In genomic region chr13:74667656-74668055, GRCh38 we compare ENCODE assay signal across 39 cellular contexts.
"Had no signal": no experiment of that assay in that cellular context is flagged by ENCODE, and none has a peak within 500 bp of the region (broad histone marks: within the 10 kb centered on the region; RNA-seq: fewer than 3 reads in every experiment).

No MANE protein-coding gene starts in this region.

- H3K4me3 Mint-ChIP-seq: activated B cell treated with CpG ODN at 0.5 μM for 24 hours; activated CD4-positive, alpha-beta memory T cell treated with anti-CD3 and anti-CD28 coated beads for 36 hours; activated CD4-positive, alpha-beta T cell treated with anti-CD3 and anti-CD28 coated beads, Interleukin-2, amount 10 ng/mL, durations not matched to agents 24 days and 14 days; activated CD8-positive, alpha-beta T cell treated with anti-CD3 and anti-CD28 coated beads for 36 hours; activated naive CD4-positive, alpha-beta T cell treated with anti-CD3 and anti-CD28 coated beads for 36 hours; activated naive CD8-positive, alpha-beta T cell treated with anti-CD3 and anti-CD28 coated beads for 36 hours; activated T-cell treated with anti-CD3 and anti-CD28 coated beads, Interleukin-2, amount 50 U/mL, for 4 hours; activated T-cell treated with anti-CD3 and anti-CD28 coated beads, Interleukin-2, amount 50 U/mL, for 72 hours; activated T-helper 1 cell treated with anti-CD3 and anti-CD28 coated beads, Interleukin-12 subunit alpha, Interleukin-12 subunit beta, Interleukin-2, Interleukin-4 antibody, amounts not matched to agents 30 ng/mL and 10 ng/mL and 1 ng/mL, durations not matched to agents 14 hours and 24 hours and 36 hours; activated T-helper 17 cell treated with anti-CD3 and anti-CD28 coated beads, Interleukin-2, amount 50 U/mL, for 72 hours; central memory CD8-positive, alpha-beta T cell; T-helper 1 cell treated with Interleukin-12 subunit alpha and Interleukin-12 subunit beta and Interleukin-4 antibody, amounts not matched to agents 30 μg/mL and 1 μg/mL, for 36 hours; T-helper 2 cell treated with Interferon-gamma antibody and Interleukin-4, amounts not matched to agents 5 μg/mL and 100 μg/mL, for 36 hours had no signal

- H3K27me3 Mint-ChIP-seq: activated B cell treated with CpG ODN at 0.5 μM for 24 hours; activated CD4-positive, alpha-beta T cell treated with anti-CD3 and anti-CD28 coated beads, Interleukin-2, amount 10 ng/mL, durations not matched to agents 24 days and 14 days; activated naive CD8-positive, alpha-beta T cell treated with anti-CD3 and anti-CD28 coated beads for 36 hours had no signal

- H3K9me3 Mint-ChIP-seq: activated B cell treated with CpG ODN at 0.5 μM for 24 hours; activated CD4-positive, alpha-beta memory T cell treated with anti-CD3 and anti-CD28 coated beads for 36 hours; activated CD4-positive, alpha-beta T cell treated with anti-CD3 and anti-CD28 coated beads, Interleukin-2, amount 10 ng/mL, durations not matched to agents 24 days and 14 days; activated CD8-positive, alpha-beta T cell treated with anti-CD3 and anti-CD28 coated beads for 36 hours; activated naive CD4-positive, alpha-beta T cell treated with anti-CD3 and anti-CD28 coated beads for 36 hours; activated naive CD4-positive, alpha-beta T cell treated with anti-CD3 and anti-CD28 coated beads, Interleukin-2, amount 50 U/mL, for 72 hours; activated naive CD8-positive, alpha-beta T cell treated with anti-CD3 and anti-CD28 coated beads for 36 hours; activated T-cell treated with anti-CD3 and anti-CD28 coated beads, Interleukin-2, amount 50 U/mL, for 4 hours; activated T-cell treated with anti-CD3 and anti-CD28 coated beads, Interleukin-2, amount 50 U/mL, for 72 hours; activated T-helper 1 cell treated with anti-CD3 and anti-CD28 coated beads, Interleukin-12 subunit alpha, Interleukin-12 subunit beta, Interleukin-2, Interleukin-4 antibody, amounts not matched to agents 30 ng/mL and 10 ng/mL and 1 ng/mL, durations not matched to agents 14 hours and 24 hours and 36 hours; activated T-helper 17 cell treated with anti-CD3 and anti-CD28 coated beads, Interleukin-2, amount 50 U/mL, for 72 hours; central memory CD8-positive, alpha-beta T cell; T-helper 1 cell treated with Interleukin-12 subunit alpha and Interleukin-12 subunit beta and Interleukin-4 antibody, amounts not matched to agents 30 μg/mL and 1 μg/mL, for 36 hours; T-helper 2 cell treated with Interferon-gamma antibody and Interleukin-4, amounts not matched to agents 5 μg/mL and 100 μg/mL, for 36 hours had no signal

- H3K4me3 ChIP-seq: adrenal gland, body of pancreas, breast epithelium, cardiac muscle cell had no signal

- H3K9me3 ChIP-seq: adrenal gland, body of pancreas, breast epithelium had no signal

- DNase-seq: activated B cell treated with CpG ODN at 0.5 μM for 24 hours; activated CD4-positive, alpha-beta memory T cell treated with anti-CD3 and anti-CD28 coated beads for 36 hours; activated CD4-positive, alpha-beta T cell treated with anti-CD3 and anti-CD28 coated beads for 4 hours; activated CD4-positive, alpha-beta T cell treated with anti-CD3 and anti-CD28 coated beads, Interleukin-2, amount 10 ng/mL, durations not matched to agents 24 days and 14 days; activated CD4-positive, alpha-beta T cell treated with anti-CD3 and anti-CD28 coated beads, Interleukin-2, amount 50 U/mL, for 1 hour; activated CD4-positive, alpha-beta T cell treated with anti-CD3 and anti-CD28 coated beads, Interleukin-2, amount 50 U/mL, for 4 hours; activated CD4-positive, CD25-positive, alpha-beta regulatory T cell treated with anti-CD3 and anti-CD28 coated beads, Interleukin-2, amount 50 U/mL, for 72 hours; activated CD8-positive, alpha-beta memory T cell treated with anti-CD3 and anti-CD28 coated beads, Interleukin-2, amount 50 U/mL, for 4 hours; activated CD8-positive, alpha-beta T cell treated with anti-CD3 and anti-CD28 coated beads for 36 hours; activated effector memory CD4-positive, alpha-beta T cell treated with anti-CD3 and anti-CD28 coated beads, Interleukin-2, amount 50 U/mL, for 16 hours; activated gamma-delta T cell treated with Interleukin-2 at 50 U/mL for 16 hours; activated naive CD4-positive, alpha-beta T cell; activated naive CD4-positive, alpha-beta T cell treated with anti-CD3 and anti-CD28 coated beads for 36 hours; activated naive CD4-positive, alpha-beta T cell treated with anti-CD3 and anti-CD28 coated beads, Interleukin-2, amount 50 U/mL, for 16 hours; activated naive CD8-positive, alpha-beta T cell treated with anti-CD3 and anti-CD28 coated beads for 36 hours; activated T-cell treated with anti-CD3 and anti-CD28 coated beads for 4 hours; activated T-cell treated with anti-CD3 and anti-CD28 coated beads, Interleukin-2, amount 50 U/mL, for 1 hour; activated T-cell treated with anti-CD3 and anti-CD28 coated beads, Interleukin-2, amount 50 U/mL, for 4 hours; activated T-cell treated with anti-CD3 and anti-CD28 coated beads, Interleukin-2, amount 50 U/mL, for 72 hours; adrenal gland; amniotic stem cell; aorta; body of pancreas; brain microvascular endothelial cell; caudate nucleus; cerebellar nuclear complex; T-helper 1 cell; T-helper 2 cell; T-helper 9 cell had no signal

- H3K4me1 ChIP-seq: adrenal gland, body of pancreas, breast epithelium had no signal

- H3K4me1 Mint-ChIP-seq: activated B cell treated with CpG ODN at 0.5 μM for 24 hours; activated CD4-positive, alpha-beta T cell treated with anti-CD3 and anti-CD28 coated beads, Interleukin-2, amount 10 ng/mL, durations not matched to agents 24 days and 14 days; activated naive CD8-positive, alpha-beta T cell treated with anti-CD3 and anti-CD28 coated beads for 36 hours; activated T-helper 17 cell treated with anti-CD3 and anti-CD28 coated beads, Interleukin-2, amount 50 U/mL, for 72 hours; central memory CD8-positive, alpha-beta T cell had no signal

- H3K27me3 ChIP-seq: adrenal gland, body of pancreas, brain microvascular endothelial cell, breast epithelium, cardiac muscle cell had no signal

- H3K36me3 Mint-ChIP-seq: activated CD4-positive, alpha-beta memory T cell treated with anti-CD3 and anti-CD28 coated beads for 36 hours; activated naive CD4-positive, alpha-beta T cell treated with anti-CD3 and anti-CD28 coated beads, Interleukin-2, amount 50 U/mL, for 72 hours; activated naive CD8-positive, alpha-beta T cell treated with anti-CD3 and anti-CD28 coated beads for 36 hours had no signal

- ATAC-seq: activated CD8-positive, alpha-beta T cell treated with anti-CD3 and anti-CD28 coated beads for 36 hours; activated naive CD4-positive, alpha-beta T cell treated with anti-CD3 and anti-CD28 coated beads, Interleukin-2, amount 50 U/mL, for 72 hours; activated T-cell treated with anti-CD3 and anti-CD28 coated beads, Interleukin-2, amount 50 U/mL, for 4 hours; activated T-cell treated with anti-CD3 and anti-CD28 coated beads, Interleukin-2, amount 50 U/mL, for 72 hours; activated T-helper 17 cell treated with anti-CD3 and anti-CD28 coated beads, Interleukin-2, amount 50 U/mL, for 72 hours; body of pancreas had no signal

- H3K27ac Mint-ChIP-seq: activated B cell treated with CpG ODN at 0.5 μM for 24 hours; activated CD4-positive, alpha-beta memory T cell treated with anti-CD3 and anti-CD28 coated beads for 36 hours; activated CD4-positive, alpha-beta T cell treated with anti-CD3 and anti-CD28 coated beads, Interleukin-2, amount 10 ng/mL, durations not matched to agents 24 days and 14 days; activated CD8-positive, alpha-beta T cell treated with anti-CD3 and anti-CD28 coated beads for 36 hours; activated naive CD4-positive, alpha-beta T cell treated with anti-CD3 and anti-CD28 coated beads for 36 hours; activated naive CD4-positive, alpha-beta T cell treated with anti-CD3 and anti-CD28 coated beads, Interleukin-2, amount 50 U/mL, for 72 hours; activated naive CD8-positive, alpha-beta T cell treated with anti-CD3 and anti-CD28 coated beads for 36 hours; activated T-cell treated with anti-CD3 and anti-CD28 coated beads, Interleukin-2, amount 50 U/mL, for 72 hours; activated T-helper 1 cell treated with anti-CD3 and anti-CD28 coated beads, Interleukin-12 subunit alpha, Interleukin-12 subunit beta, Interleukin-2, Interleukin-4 antibody, amounts not matched to agents 30 ng/mL and 10 ng/mL and 1 ng/mL, durations not matched to agents 14 hours and 24 hours and 36 hours; activated T-helper 17 cell treated with anti-CD3 and anti-CD28 coated beads, Interleukin-2, amount 50 U/mL, for 72 hours; T-helper 1 cell treated with Interleukin-12 subunit alpha and Interleukin-12 subunit beta and Interleukin-4 antibody, amounts not matched to agents 30 μg/mL and 1 μg/mL, for 36 hours; T-helper 2 cell treated with Interferon-gamma antibody and Interleukin-4, amounts not matched to agents 5 μg/mL and 100 μg/mL, for 36 hours had no signal

- FAIRE-seq: TTC549 had no signal

- H3K36me3 ChIP-seq: adrenal gland, brain microvascular endothelial cell, breast epithelium, cardiac muscle cell had no signal

- H3K27ac ChIP-seq: adrenal gland, body of pancreas, brain microvascular endothelial cell, breast epithelium, cardiac muscle cell, VCaP had no signal
